In genomic region chr3:155364492-155364891, GRCh38 we compare ENCODE assay signal across 19 cellular contexts.
DNase-seq lines count a peak whose midpoint lies in the region; ATAC-seq and TF ChIP-seq lines count a peak whose summit lies in the region.
"Had no signal": no experiment of that assay in that cellular context is flagged by ENCODE, and none has a peak within 500 bp of the region (broad histone marks: within the 10 kb centered on the region; RNA-seq: fewer than 3 reads in every experiment).

No MANE protein-coding gene starts in this region.

- no peak overlapping the region for H3K4me3 ChIP-seq in Caco-2 (ENCODE audit: low read depth, low read length)
- peak overlapping the region; percentile 14; the same call in 1 of the 2 replicates for H3K4me3 ChIP-seq in HUES48 (ENCODE audit: low read depth, low read length)
- peak overlapping the region; percentile 5 for H3K4me3 ChIP-seq in endodermal cell (ENCODE audit: low read length)
- no peak overlapping the region for H3K4me3 ChIP-seq in neuron (ENCODE audit: low read length)
- no peak overlapping the region for H3K4me3 ChIP-seq in thyroid gland (replicated peaks in 1 of 3)

- H3K27me3 ChIP-seq in Caco-2 (replicated peaks; ENCODE audit: control insufficient read depth, insufficient read depth, low read length) (no peaks in the 10 kb centered on the region), HUES48 (ENCODE audit: control insufficient read depth, insufficient read depth, low read length) (peaks cover 38% of the 10 kb centered on the region; the same call in 1 of the 2 replicates), endodermal cell (ENCODE audit: control insufficient read depth, insufficient read depth, low read length, poor library complexity, severe bottlenecking) (no peaks in the 10 kb centered on the region), neuron (ENCODE audit: insufficient read depth, low read length) (no peaks in the 10 kb centered on the region), thyroid gland (no peaks in the 10 kb centered on the region)

- no peak for TF ChIP-seq POLR2A in thyroid gland (IDR thresholded peaks at IDR 0.05)

- H3K4me3 Mint-ChIP-seq in Caco-2 (ENCODE audit: unreplicated experiment) (no peak overlapping the region), endodermal cell (no peak overlapping the region)
- H3K4me3 Mint-ChIP-seq: CD8-positive, alpha-beta memory T cell; T-cell had no signal

- DNase-seq in Caco-2 (no peak), endodermal cell (no peak), thyroid gland (no peak), HCEC 1CT (no peak)
- DNase-seq: CD8-positive, alpha-beta memory T cell; DMS53; GDM1; NCI-H1105; NCI-H146; NCI-H2029; NCI-H2227 treated with DMSO at 0.1 percent for 48 hours; NCI-H510A; NCI-H748 treated with DMSO at 0.1 percent for 48 hours; NK-92 treated with Interleukin-12 subunit alpha and Interleukin-12 subunit beta, amount 100 ng/mL, for 24 hours; T-cell had no signal

- intact Hi-C loops in Caco-2 (cut with micrococcal nuclease; ENCODE audit: unreplicated experiment), result no loop called here
- intact Hi-C loops in thyroid gland (cut with DNase I), result no loop called here

- H3K9me3 ChIP-seq in Caco-2, result peaks cover 13% of the 10 kb centered on the region
- H3K9me3 ChIP-seq in HUES48 (ENCODE audit: control insufficient read depth, insufficient read depth, low read length), result no peaks in the 10 kb centered on the region; the same call in 1 of the 2 replicates
- peaks cover 12% of the 10 kb centered on the region for H3K9me3 ChIP-seq in endodermal cell (ENCODE audit: control insufficient read depth, low read length)
- H3K9me3 ChIP-seq in neuron (ENCODE audit: low read length), result peaks cover 3% of the 10 kb centered on the region
- H3K9me3 ChIP-seq in thyroid gland, result no peaks in the 10 kb centered on the region

- H3K27me3 Mint-ChIP-seq in Caco-2 (ENCODE audit: insufficient read depth, unreplicated experiment), result no peaks in the 10 kb centered on the region
- peaks cover 14% of the 10 kb centered on the region for H3K27me3 Mint-ChIP-seq in endodermal cell (ENCODE audit: insufficient read depth)
- H3K27me3 Mint-ChIP-seq: CD8-positive, alpha-beta memory T cell; T-cell had no signal

- CTCF ChIA-PET in Caco-2 (lab: Charles Lee), result no interaction called here

- peak overlapping the region; percentile 52 for H2AFZ ChIP-seq in neuron (ENCODE audit: low read depth, low read length)

- no peak for ATAC-seq in HG02642 (IDR thresholded peaks at IDR 0.05; ENCODE audit: poor library complexity, unreplicated experiment)
- ATAC-seq: T-cell had no signal

- WGBS in endodermal cell (ENCODE audit: insufficient coverage in 1 of 2, insufficient read length in 1 of 2), 2 experiments, result 95% methylated on average over 2 of the region's 2 CpGs; no CpG with 5 or more reads in 1 of the 2 experiments
- WGBS in thyroid gland, 2 donors, result 87 to 88% methylated on average over 2 of the region's 2 CpGs

- BruUV-seq in Caco-2 (replicated peaks; lab: Mats Ljungman, UMichigan), result no TSS peak

- no peak for TF ChIP-seq CTCF in Caco-2 (IDR thresholded peaks at IDR 0.05; ENCODE audit: insufficient read depth in 1 of 2, low read depth in 1 of 2, low read length in 1 of 2, severe bottlenecking in 1 of 2, unreplicated experiment in 1 of 2)
- TF ChIP-seq CTCF in endodermal cell (conservative IDR thresholded peaks at IDR 0.05), result no peak
- no peak for TF ChIP-seq CTCF in thyroid gland (IDR thresholded peaks at IDR 0.05)

- POLR2A ChIA-PET in Caco-2 (lab: Charles Lee), result no interaction called here

- H3K4me1 Mint-ChIP-seq in Caco-2 (ENCODE audit: low read depth, unreplicated experiment) (peaks cover 17% of the 10 kb centered on the region), endodermal cell (peaks cover 33% of the 10 kb centered on the region)
- H3K4me1 Mint-ChIP-seq: CD8-positive, alpha-beta memory T cell; T-cell had no signal

- peaks cover 13% of the 10 kb centered on the region; the same call in 1 of the 2 replicates for H3K4me1 ChIP-seq in Caco-2
- peaks cover 82% of the 10 kb centered on the region for H3K4me1 ChIP-seq in HUES48 (ENCODE audit: control insufficient read depth, insufficient read depth, low read length)
- no peaks in the 10 kb centered on the region for H3K4me1 ChIP-seq in endodermal cell (ENCODE audit: control insufficient read depth, insufficient read depth, low read length)
- H3K4me1 ChIP-seq in neuron (ENCODE audit: insufficient read depth, low read length), result peaks cover 27% of the 10 kb centered on the region
- H3K4me1 ChIP-seq in thyroid gland, result peaks cover 3 to 15% of the 10 kb centered on the region in 2 donors

- H3K36me3 Mint-ChIP-seq in Caco-2 (ENCODE audit: insufficient read depth, unreplicated experiment) (peaks cover 6% of the 10 kb centered on the region), endodermal cell (ENCODE audit: low read depth) (no peaks in the 10 kb centered on the region)
- H3K36me3 Mint-ChIP-seq: T-cell had no signal

- H3K27ac ChIP-seq in HUES48 (ENCODE audit: low read depth, low read length) (peak overlapping the region; percentile 92), endodermal cell (ENCODE audit: low read depth, low read length) (no peak overlapping the region), thyroid gland (no peak overlapping the region)
- H3K27ac ChIP-seq: KMS-11 had no signal

- peak overlapping the region; percentile 29 for H3K27ac Mint-ChIP-seq in Caco-2 (ENCODE audit: unreplicated experiment)
- no peak overlapping the region for H3K27ac Mint-ChIP-seq in endodermal cell
- H3K27ac Mint-ChIP-seq: CD8-positive, alpha-beta memory T cell; T-cell had no signal

- H3K36me3 ChIP-seq in Caco-2 (ENCODE audit: control insufficient read depth, insufficient read depth, low read length) (no peaks in the 10 kb centered on the region), HUES48 (ENCODE audit: control insufficient read depth, insufficient read depth, low read length) (no peaks in the 10 kb centered on the region), endodermal cell (ENCODE audit: control insufficient read depth, insufficient read depth, low read length) (no peaks in the 10 kb centered on the region), neuron (ENCODE audit: insufficient read depth, low read length) (no peaks in the 10 kb centered on the region), thyroid gland (no peaks in the 10 kb centered on the region)

- H3K9ac ChIP-seq in HUES48 (ENCODE audit: low read depth, low read length), result no peak overlapping the region
- H3K9ac ChIP-seq in endodermal cell (ENCODE audit: extremely low read depth, low read length, poor library complexity, severe bottlenecking), result no peak overlapping the region
- H3K9ac ChIP-seq: KMS-11 had no signal

- H3K9me3 Mint-ChIP-seq in Caco-2 (ENCODE audit: unreplicated experiment), result peaks cover 14% of the 10 kb centered on the region
- H3K9me3 Mint-ChIP-seq in endodermal cell, result no peaks in the 10 kb centered on the region

Comparison
In these comparisons a context has a peak if more than half of its experiments do, and no peak if none do; other contexts are left out.
1. H3K4me3 ChIP-seq: peak in HUES48 (single experiment) and endodermal cell (single experiment); none in Caco-2 (single experiment), neuron (single experiment) and thyroid gland (0 of 3).